In the genomic region with DNA sequence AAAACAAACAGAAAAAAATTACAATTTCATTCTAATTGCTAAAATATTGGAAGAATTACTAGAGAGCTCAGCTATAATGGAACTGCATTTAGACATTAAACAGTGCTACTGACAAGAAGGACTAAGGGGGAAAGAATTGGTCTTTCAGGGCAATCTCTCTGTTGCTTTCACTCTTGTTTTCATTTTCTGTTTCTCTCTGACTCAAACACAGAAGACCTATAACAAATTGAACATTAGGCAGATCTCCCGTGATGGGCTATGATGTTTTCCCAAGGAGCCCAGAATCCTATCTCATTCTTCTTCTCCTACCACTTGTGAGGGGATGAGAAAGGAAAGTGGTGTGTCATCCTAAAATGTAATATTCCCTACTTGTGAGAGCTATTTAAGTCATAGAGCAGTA, we compare ENCODE assay signal across 13 cellular contexts.
DNase-seq lines count a peak whose midpoint lies in the region; ATAC-seq and TF ChIP-seq lines count a peak whose summit lies in the region.
"Had no signal": no experiment of that assay in that cellular context is flagged by ENCODE, and none has a peak within 500 bp of the region (broad histone marks: within the 10 kb centered on the region; RNA-seq: fewer than 3 reads in every experiment).

No MANE protein-coding gene starts in this region.

- H3K27ac ChIP-seq in smooth muscle cell (ENCODE audit: low read depth): no peak overlapping the region
- no peak overlapping the region for H3K27ac ChIP-seq in mesendoderm (ENCODE audit: low read depth, low read length)
- H3K27ac ChIP-seq: psoas muscle had no signal

- peak overlapping the region; percentile 33 for H2AFZ ChIP-seq in smooth muscle cell (ENCODE audit: low read depth)

- H3K79me1 ChIP-seq in mesendoderm (ENCODE audit: low read length): no peaks in the 10 kb centered on the region

- 96% methylated on average over 1 of the region's 1 CpG for WGBS in smooth muscle cell (ENCODE audit: low lambda C conversion rate)
- WGBS in mesendoderm (ENCODE audit: extremely low coverage, insufficient coverage, low lambda C conversion rate): no CpG with 5 or more reads among the region's 1 CpG

- H3K9me3 ChIP-seq in smooth muscle cell (replicated peaks; ENCODE audit: low read depth): no peaks in the 10 kb centered on the region
- H3K9me3 ChIP-seq: psoas muscle had no signal

- H3F3A ChIP-seq in smooth muscle cell (ENCODE audit: low read depth): no peaks in the 10 kb centered on the region

- peak overlapping the region; percentile 54 for H3K27ac Mint-ChIP-seq in activated CD8-positive, alpha-beta memory T cell treated with anti-CD3 and anti-CD28 coated beads, Interleukin-2, amount 10 ng/mL, durations not matched to agents 7 days and 5 days
- H3K27ac Mint-ChIP-seq: activated T-helper 2 cell treated with anti-CD3 and anti-CD28 coated beads, Interferon-gamma antibody, Interleukin-2, Interleukin-4, amounts not matched to agents 10 μg/mL and 5 μg/mL and 100 μg/mL, durations not matched to agents 14 hours and 24 hours and 36 hours had no signal

- no peaks in the 10 kb centered on the region for H4K20me1 ChIP-seq in smooth muscle cell (ENCODE audit: low read depth)

- H3K9ac ChIP-seq in smooth muscle cell (ENCODE audit: low read depth) (no peak overlapping the region), mesendoderm (ENCODE audit: low read length) (no peak overlapping the region)

- no peak overlapping the region for H3K4ac ChIP-seq in mesendoderm (ENCODE audit: low read depth, low read length)

- peaks cover 6% of the 10 kb centered on the region for H3K36me3 Mint-ChIP-seq in activated CD8-positive, alpha-beta memory T cell treated with anti-CD3 and anti-CD28 coated beads, Interleukin-2, amount 10 ng/mL, durations not matched to agents 7 days and 5 days

- H2AK5ac ChIP-seq in mesendoderm (ENCODE audit: low read length): no peak overlapping the region

- TF ChIP-seq CTCF in smooth muscle cell (IDR thresholded peaks at IDR 0.05; ENCODE audit: borderline replicate concordance, insufficient read depth, poor library complexity, severe bottlenecking): no peak

- no peaks in the 10 kb centered on the region for H3K79me2 ChIP-seq in smooth muscle cell (ENCODE audit: low read depth)
- no peaks in the 10 kb centered on the region for H3K79me2 ChIP-seq in mesendoderm (ENCODE audit: control insufficient read depth, insufficient read depth, low read length)

- no peak overlapping the region for H3K56ac ChIP-seq in mesendoderm (ENCODE audit: low read length)

- H4K8ac ChIP-seq in mesendoderm (ENCODE audit: low read depth, low read length): no peak overlapping the region

- peaks cover 11% of the 10 kb centered on the region for H3K4me1 Mint-ChIP-seq in activated CD8-positive, alpha-beta memory T cell treated with anti-CD3 and anti-CD28 coated beads, Interleukin-2, amount 10 ng/mL, durations not matched to agents 7 days and 5 days

- H3K4me3 Mint-ChIP-seq in activated CD8-positive, alpha-beta memory T cell treated with anti-CD3 and anti-CD28 coated beads, Interleukin-2, amount 10 ng/mL, durations not matched to agents 7 days and 5 days: peak overlapping the region; percentile 6

- no peak overlapping the region for H2BK120ac ChIP-seq in mesendoderm (ENCODE audit: low read depth, low read length)

- H3K18ac ChIP-seq in mesendoderm (ENCODE audit: low read length): no peak overlapping the region

- H3K36me3 ChIP-seq in smooth muscle cell (ENCODE audit: low read depth) (no peaks in the 10 kb centered on the region), mesendoderm (ENCODE audit: control insufficient read depth, insufficient read depth, low read length) (no peaks in the 10 kb centered on the region)

- no peaks in the 10 kb centered on the region for H3K4me1 ChIP-seq in smooth muscle cell (ENCODE audit: low read depth)
- peaks cover 3% of the 10 kb centered on the region for H3K4me1 ChIP-seq in mesendoderm (ENCODE audit: control insufficient read depth, low read depth, low read length)
- H3K4me1 ChIP-seq: psoas muscle had no signal

- DNase-seq in activated CD8-positive, alpha-beta memory T cell treated with anti-CD3 and anti-CD28 coated beads, Interleukin-2, amount 10 ng/mL, durations not matched to agents 7 days and 5 days: no peak
- DNase-seq in activated CD8-positive, alpha-beta memory T cell treated with anti-CD3 and anti-CD28 coated beads for 24 hours: no peak
- DNase-seq in smooth muscle cell (lab: John Stamatoyannopoulos, UW; ENCODE audit: unreplicated experiment): no peak
- DNase-seq in putamen (ENCODE audit: low spot score): no peak
- DNase-seq in NOMO-1 (lab: John Stamatoyannopoulos, UW; ENCODE audit: unreplicated experiment in 2 of 2): no peak
- DNase-seq in mesendoderm: no peak
- DNase-seq: ACHN, psoas muscle, T-helper 9 cell, trophoblast cell had no signal

- H3K4me3 ChIP-seq in smooth muscle cell (no peak overlapping the region), mesendoderm (ENCODE audit: low read length) (no peak overlapping the region)
- H3K4me3 ChIP-seq: psoas muscle had no signal

- no peak overlapping the region for H2BK5ac ChIP-seq in mesendoderm (ENCODE audit: low read length)

- no peaks in the 10 kb centered on the region for H3K27me3 Mint-ChIP-seq in activated CD8-positive, alpha-beta memory T cell treated with anti-CD3 and anti-CD28 coated beads, Interleukin-2, amount 10 ng/mL, durations not matched to agents 7 days and 5 days

- no peak overlapping the region for H3K4me2 ChIP-seq in smooth muscle cell
- no peak overlapping the region for H3K4me2 ChIP-seq in mesendoderm (ENCODE audit: low read length)

- no peaks in the 10 kb centered on the region for H3K27me3 ChIP-seq in smooth muscle cell (ENCODE audit: low read depth)
- H3K27me3 ChIP-seq in mesendoderm (ENCODE audit: insufficient read depth, low read length, poor library complexity): no peaks in the 10 kb centered on the region

- no peak overlapping the region for H4K5ac ChIP-seq in mesendoderm (ENCODE audit: low read length)

- ATAC-seq in activated CD8-positive, alpha-beta memory T cell treated with anti-CD3 and anti-CD28 coated beads, Interleukin-2, amount 10 ng/mL, durations not matched to agents 7 days and 5 days: peak; percentile 93
- ATAC-seq in GM21723 (IDR thresholded peaks at IDR 0.05; ENCODE audit: unreplicated experiment): peak; percentile 90
- ATAC-seq in HG03280 (IDR thresholded peaks at IDR 0.05; ENCODE audit: unreplicated experiment): peak; percentile 78
- ATAC-seq: psoas muscle had no signal

- CTCF ChIA-PET in activated CD8-positive, alpha-beta memory T cell treated with anti-CD3 and anti-CD28 coated beads, Interleukin-2, amount 10 ng/mL, durations not matched to agents 7 days and 5 days (lab: Charles Lee): interaction anchor here (2.2 kb wide), 1 partner anchor 49 kb away, joined by 5 read pairs; no protein-coding TSS in a partner anchor

- H3K9me3 Mint-ChIP-seq in activated CD8-positive, alpha-beta memory T cell treated with anti-CD3 and anti-CD28 coated beads, Interleukin-2, amount 10 ng/mL, durations not matched to agents 7 days and 5 days (ENCODE audit: low read depth): peaks cover 3% of the 10 kb centered on the region
- H3K9me3 Mint-ChIP-seq: activated T-helper 2 cell treated with anti-CD3 and anti-CD28 coated beads, Interferon-gamma antibody, Interleukin-2, Interleukin-4, amounts not matched to agents 10 μg/mL and 5 μg/mL and 100 μg/mL, durations not matched to agents 14 hours and 24 hours and 36 hours had no signal

- H2BK15ac ChIP-seq in mesendoderm (replicated peaks; ENCODE audit: low read depth): no peak overlapping the region

- H3K23ac ChIP-seq in mesendoderm (ENCODE audit: low read length): no peak overlapping the region
